19 cellular contexts compared by ENCODE assay signal in genomic region chr15:50562735-50563640, GRCh38. TPM values are rescaled to one million over a fixed set of nuclear protein-coding genes. Genes with fewer than 3 reads are reported as not detected.
A peak's percentile ranks its signal among the peaks of the same experiment; 100 is the strongest.
DNase-seq lines count a peak whose midpoint lies in the region; ATAC-seq, FAIRE-seq and TF ChIP-seq lines count a peak whose summit lies in the region.
"Had no signal": no experiment of that assay in that cellular context is flagged by ENCODE, and none has a peak within 500 bp of the region (broad histone marks: within the 10 kb centered on the region; RNA-seq: fewer than 3 reads in every experiment).

No MANE protein-coding gene starts in this region.

- H3K27me3 Mint-ChIP-seq in activated CD4-positive, alpha-beta T cell treated with anti-CD3 and anti-CD28 coated beads, Interleukin-2, amount 10 ng/mL, durations not matched to agents 7 days and 5 days = no peaks in the 10 kb centered on the region

- CTCF ChIA-PET in activated CD4-positive, alpha-beta T cell treated with anti-CD3 and anti-CD28 coated beads, Interleukin-2, amount 10 ng/mL, durations not matched to agents 7 days and 5 days (lab: Charles Lee) = interaction anchor here (1.1 to 2.0 kb wide), 2 partner anchors 14 to 17 kb away, joined by 4 to 5 read pairs; partner anchors contain the start of gene USP50

- H3K9me3 Mint-ChIP-seq in activated CD4-positive, alpha-beta T cell treated with anti-CD3 and anti-CD28 coated beads, Interleukin-2, amount 10 ng/mL, durations not matched to agents 7 days and 5 days = no peaks in the 10 kb centered on the region

- H3K4me1 Mint-ChIP-seq in activated CD4-positive, alpha-beta T cell treated with anti-CD3 and anti-CD28 coated beads, Interleukin-2, amount 10 ng/mL, durations not matched to agents 7 days and 5 days = peaks cover 15% of the 10 kb centered on the region

- H3K36me3 ChIP-seq in bronchial epithelial cell (ENCODE audit: control insufficient read depth, insufficient read depth, low read length) = peaks cover 3% of the 10 kb centered on the region
- peaks cover 5% of the 10 kb centered on the region for H3K36me3 ChIP-seq in neutrophil
- H3K36me3 ChIP-seq: uterus had no signal

- H3K4me1 ChIP-seq in neutrophil (ENCODE audit: control insufficient read depth in 1 of 2, insufficient read depth in 1 of 2, low read depth in 1 of 2, low read length in 1 of 2) = peaks cover 12 to 14% of the 10 kb centered on the region in 2 experiments
- H3K4me1 ChIP-seq: HAP-1, heart left ventricle, uterus had no signal

- H3K4me3 Mint-ChIP-seq in activated CD4-positive, alpha-beta T cell treated with anti-CD3 and anti-CD28 coated beads, Interleukin-2, amount 10 ng/mL, durations not matched to agents 7 days and 5 days = no peak overlapping the region

- H3K27ac ChIP-seq in neutrophil = peak overlapping the region; percentile 68
- H3K27ac ChIP-seq: heart left ventricle, uterus, WERI-Rb-1 had no signal

- no peaks in the 10 kb centered on the region for H3K9me3 ChIP-seq in neutrophil
- H3K9me3 ChIP-seq: HAP-1, heart left ventricle, uterus had no signal

- DNase-seq in activated CD4-positive, alpha-beta T cell treated with anti-CD3 and anti-CD28 coated beads, Interleukin-2, amount 10 ng/mL, durations not matched to agents 7 days and 5 days = peak; percentile 17
- DNase-seq in activated CD4-positive, alpha-beta T cell treated with anti-CD3 and anti-CD28 coated beads, Interleukin-2, amount 50 U/mL, for 1 hour = no peak
- DNase-seq in NCI-H2171 treated with DMSO at 0.1 percent for 48 hours (lab: John Stamatoyannopoulos, UW) = peak; percentile 93
- peak; percentile 3 for DNase-seq in bronchial epithelial cell (ENCODE audit: low read depth)
- no peak for DNase-seq in EL
- no peak for DNase-seq in midbrain (lab: John Stamatoyannopoulos, UW)
- DNase-seq: ACHN; activated gamma-delta T cell; heart left ventricle; left ventricle myocardium superior; NCI-H1417 treated with DMSO at 0.1 percent for 48 hours; SIG-M5; stimulated activated CD4-positive, alpha-beta T cell treated with anti-CD3 and anti-CD28 coated beads, Interleukin-12 subunit alpha, Interleukin-12 subunit beta, amount 100 ng/mL, for 4 hours; uterus; WERI-Rb-1 had no signal

- no peak for FAIRE-seq in bronchial epithelial cell (lab: Jason Lieb, UNC)
- FAIRE-seq: GM18507 had no signal

- peaks cover 32% of the 10 kb centered on the region for H3K36me3 Mint-ChIP-seq in activated CD4-positive, alpha-beta T cell treated with anti-CD3 and anti-CD28 coated beads, Interleukin-2, amount 10 ng/mL, durations not matched to agents 7 days and 5 days (ENCODE audit: low read depth)

- peak overlapping the region; percentile 57 for H3K27ac Mint-ChIP-seq in activated CD4-positive, alpha-beta T cell treated with anti-CD3 and anti-CD28 coated beads, Interleukin-2, amount 10 ng/mL, durations not matched to agents 7 days and 5 days

- H3K4me3 ChIP-seq in bronchial epithelial cell (ENCODE audit: low read depth, low read length) (no peak overlapping the region), neutrophil (ENCODE audit: low read depth in 1 of 2, low read length in 1 of 2) (no peak overlapping the region)
- H3K4me3 ChIP-seq: HAP-1, heart left ventricle, uterus had no signal

- no peak for ATAC-seq in HG03025 (IDR thresholded peaks at IDR 0.05; ENCODE audit: low FRiP score, unreplicated experiment)
- ATAC-seq: left ventricle myocardium superior had no signal

- POLR2A ChIA-PET in activated CD4-positive, alpha-beta T cell treated with anti-CD3 and anti-CD28 coated beads, Interleukin-2, amount 10 ng/mL, durations not matched to agents 7 days and 5 days (lab: Charles Lee) = no interaction called here

- TF ChIP-seq CTCF in bronchial epithelial cell (IDR thresholded peaks at IDR 0.05; ENCODE audit: insufficient read depth, low read length, severe bottlenecking) = no peak
- TF ChIP-seq CTCF in neutrophil (IDR thresholded peaks at IDR 0.05) = no peak

- H3K27me3 ChIP-seq in bronchial epithelial cell (ENCODE audit: control insufficient read depth, insufficient read depth, low read length) (no peaks in the 10 kb centered on the region), neutrophil (no peaks in the 10 kb centered on the region)
- H3K27me3 ChIP-seq: heart left ventricle, uterus had no signal

RNA-seq across cellular contexts. Expression of gene USP50, which starts 16.5 kb away (rescaled TPM):
- total RNA-seq in activated CD4-positive, alpha-beta T cell treated with anti-CD3 and anti-CD28 coated beads, Interleukin-2, amount 10 ng/mL, durations not matched to agents 7 days and 5 days = not detected
- total RNA-seq in bronchial epithelial cell = not detected in 2 replicates
- total RNA-seq: left ventricle myocardium superior had no signal

Comparison
In these comparisons a context has a peak if more than half of its experiments do, and no peak if none do; other contexts are left out.
1. DNase-seq: peak in activated CD4-positive, alpha-beta T cell treated with anti-CD3 and anti-CD28 coated beads, Interleukin-2, amount 10 ng/mL, durations not matched to agents 7 days and 5 days (single experiment), NCI-H2171 treated with DMSO at 0.1 percent for 48 hours (single experiment) and bronchial epithelial cell (single experiment); none in activated CD4-positive, alpha-beta T cell treated with anti-CD3 and anti-CD28 coated beads, Interleukin-2, amount 50 U/mL, for 1 hour (single experiment), EL (single experiment) and midbrain (single experiment).